Comparison of ENCODE assay signal across 21 cellular contexts in the genomic region with DNA sequence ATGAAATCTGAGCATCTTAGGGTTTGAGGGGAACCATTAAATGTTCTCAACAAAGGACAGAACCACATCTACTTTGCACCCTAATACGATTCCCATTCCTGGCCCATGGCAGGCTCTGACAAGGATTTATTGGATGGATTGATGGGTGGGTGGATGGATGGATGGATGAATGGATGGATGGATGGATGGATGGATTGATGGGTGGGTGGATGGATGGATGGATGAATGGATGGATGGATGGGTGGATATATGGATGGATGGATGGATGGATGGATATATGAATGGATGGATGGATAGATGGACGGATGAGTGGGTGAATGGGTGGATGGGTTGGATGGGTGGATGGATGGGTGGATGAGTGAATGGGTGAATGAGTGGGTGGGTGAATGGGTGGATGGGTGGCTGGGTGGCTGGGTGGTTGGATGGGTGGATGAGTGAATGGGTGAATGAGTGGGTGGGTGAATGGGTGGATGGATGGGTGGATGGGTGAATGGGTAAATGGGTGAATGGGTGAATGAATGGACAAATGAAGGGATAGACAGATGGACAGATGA. TPM values are rescaled to one million over a fixed set of nuclear protein-coding genes. Genes with fewer than 3 reads are reported as not detected.
DNase-seq lines count a peak whose midpoint lies in the region; ATAC-seq and TF ChIP-seq lines count a peak whose summit lies in the region.
"Had no signal": no experiment of that assay in that cellular context is flagged by ENCODE, and none has a peak within 500 bp of the region (broad histone marks: within the 10 kb centered on the region; RNA-seq: fewer than 3 reads in every experiment).

No MANE protein-coding gene starts in this region.

- H3K27me3 Mint-ChIP-seq in osteocyte (ENCODE audit: unreplicated experiment): no peaks in the 10 kb centered on the region
- peaks cover 40% of the 10 kb centered on the region for H3K27me3 Mint-ChIP-seq in type B pancreatic cell
- H3K27me3 Mint-ChIP-seq: CD4-positive, CD25-positive, alpha-beta regulatory T cell had no signal

- intact Hi-C loops in cardiac septum (cut with DNase I): no loop called here
- intact Hi-C loops in left ventricle myocardium superior (cut with micrococcal nuclease): no loop called here
- intact Hi-C loops in ascending aorta (cut with DNase I): loop anchor here (2.0 to 5.0 kb wide), 2 partner anchors 21 to 35 kb away; no protein-coding TSS in a partner anchor

- H3K4me1 Mint-ChIP-seq in osteocyte (ENCODE audit: unreplicated experiment): peaks cover 60% of the 10 kb centered on the region
- H3K4me1 Mint-ChIP-seq in type B pancreatic cell (ENCODE audit: unreplicated experiment): peaks cover 4% of the 10 kb centered on the region

- H3K4me3 Mint-ChIP-seq in osteocyte (ENCODE audit: unreplicated experiment) (no peak overlapping the region), type B pancreatic cell (no peak overlapping the region)
- H3K4me3 Mint-ChIP-seq: CD4-positive, CD25-positive, alpha-beta regulatory T cell had no signal

- peak overlapping the region; percentile 89 for H3K27ac Mint-ChIP-seq in osteocyte (ENCODE audit: unreplicated experiment)
- no peak overlapping the region for H3K27ac Mint-ChIP-seq in type B pancreatic cell

- H3K4me1 ChIP-seq in ascending aorta: peaks cover 5 to 25% of the 10 kb centered on the region in 2 donors
- H3K4me1 ChIP-seq: SJCRH30 had no signal

- no peaks in the 10 kb centered on the region for H3K9me3 ChIP-seq in ascending aorta
- H3K9me3 ChIP-seq: SJCRH30 had no signal

- TF ChIP-seq CTCF in ascending aorta (IDR thresholded peaks at IDR 0.05) (no peak), osteocyte (IDR thresholded peaks at IDR 0.05) (no peak), type B pancreatic cell (conservative IDR thresholded peaks at IDR 0.05) (no peak)

- H3K36me3 Mint-ChIP-seq in osteocyte (ENCODE audit: unreplicated experiment) (peaks cover 2% of the 10 kb centered on the region), type B pancreatic cell (no peaks in the 10 kb centered on the region)

- H3K27me3 ChIP-seq in ascending aorta: no peaks in the 10 kb centered on the region

- H3K9me3 Mint-ChIP-seq in osteocyte (ENCODE audit: unreplicated experiment) (no peaks in the 10 kb centered on the region), type B pancreatic cell (peaks cover 13% of the 10 kb centered on the region)

- DNase-seq in cardiac septum (ENCODE audit: low spot score) (peak; percentile 47), left ventricle myocardium superior (no peak), ascending aorta (ENCODE audit: low spot score in 2 of 2) (no peak), osteocyte (ENCODE audit: extremely low spot score, unreplicated experiment) (no peak), GF-D8 (lab: John Stamatoyannopoulos, UW) (no peak), NCI-H2171 treated with DMSO at 0.1 percent for 48 hours (lab: John Stamatoyannopoulos, UW) (no peak), type B pancreatic cell (ENCODE audit: extremely low spot score, unreplicated experiment) (no peak)
- DNase-seq: CD4-positive, CD25-positive, alpha-beta regulatory T cell; COR-L47; DMS 273 treated with DMSO at 0.1 percent for 48 hours; DMS79 treated with DMSO at 0.1 percent for 48 hours; H7; MV-4-11; NCI-H1105 treated with DMSO at 0.1 percent for 48 hours; NCI-H2029 treated with DMSO at 0.1 percent for 48 hours; NCI-H2171; NCI-H524 treated with DMSO at 0.1 percent for 48 hours; OCI-M1; SJCRH30 had no signal

- no peaks in the 10 kb centered on the region for H3K36me3 ChIP-seq in ascending aorta
- H3K36me3 ChIP-seq: SJCRH30 had no signal

- no peak overlapping the region for H3K4me3 ChIP-seq in ascending aorta
- H3K4me3 ChIP-seq: A549, SJCRH30 had no signal

- peak overlapping the region; percentile 62 to 82 for H3K27ac ChIP-seq in ascending aorta
- H3K27ac ChIP-seq: A549, SJCRH30 had no signal

- ATAC-seq in left ventricle myocardium superior: no peak
- ATAC-seq: A549, HepG2 had no signal

RNA-seq across cellular contexts. Expression of gene MLPH, which starts 29.6 kb away (rescaled TPM):
- total RNA-seq in cardiac septum (15.7 TPM), left ventricle myocardium superior (88.9 TPM), ascending aorta (91.0 TPM), osteocyte (21.0 and 22.5 TPM in 2 replicates), type B pancreatic cell (ENCODE audit: low replicate concordance) (14.8 and 16.7 TPM in 2 replicates)
- total RNA-seq: HepG2 had no signal

RNA-seq across cellular contexts. Expression of gene COL6A3, which starts 43.5 kb away (rescaled TPM):
- total RNA-seq in cardiac septum (89.5 TPM), left ventricle myocardium superior (59.5 TPM), ascending aorta (156 TPM), osteocyte (143 and 159 TPM in 2 replicates), type B pancreatic cell (ENCODE audit: low replicate concordance) (4.7 and 157 TPM in 2 replicates)
- total RNA-seq: HepG2 had no signal
